8 cellular contexts compared by ENCODE assay signal in genomic region chr16:53435066-53435688, GRCh38. TPM values are rescaled to one million over a fixed set of nuclear protein-coding genes. Genes with fewer than 3 reads are reported as not detected.
DNase-seq lines count a peak whose midpoint lies in the region; ATAC-seq and TF ChIP-seq lines count a peak whose summit lies in the region.

No MANE protein-coding gene starts in this region.

- H3K27ac Mint-ChIP-seq in IgD-negative memory B cell (peak overlapping the region; percentile 92 to 99 (median 97)), nephron (peak overlapping the region; percentile 86 to 98 (median 95))

- intact Hi-C loops in stomach (cut with DNase I; ENCODE audit: low total_unique reads): no loop called here

- H3K9me3 ChIP-seq in Peyer's patch (no peaks in the 10 kb centered on the region), stomach (no peaks in the 10 kb centered on the region)

- TF ChIP-seq POLR2A in Peyer's patch (IDR thresholded peaks at IDR 0.05) (peak; percentile 68 to 78), stomach (IDR thresholded peaks at IDR 0.05) (peak in 1 of 4 donors; percentile 46)

- peaks cover 0 to under 1% (median 0%) of the 10 kb centered on the region in 3 donors for H3K36me3 ChIP-seq in Peyer's patch
- H3K36me3 ChIP-seq in stomach: peaks cover 0 to 6% (median 4%) of the 10 kb centered on the region in 4 donors

- DNase-seq in DMS79 (lab: John Stamatoyannopoulos, UW): peak; percentile 41
- peak; percentile 78 to 91 (median 86) for DNase-seq in Peyer's patch
- peak; percentile 29 to 44 for DNase-seq in activated T-helper 1 cell treated with anti-CD3 and anti-CD28 coated beads, Interleukin-2, amount 50 U/mL, for 16 hours (ENCODE audit: low read depth in 1 of 2, low spot score in 1 of 2)
- peak; percentile 90 for DNase-seq in fibroblast of pulmonary artery (ENCODE audit: low read depth)
- peak; percentile 79 for DNase-seq in stomach

- H3K36me3 Mint-ChIP-seq in IgD-negative memory B cell (peaks cover 2% of the 10 kb centered on the region), nephron (ENCODE audit: low read depth) (peaks cover 4% of the 10 kb centered on the region)

- WGBS in stomach, 5 donors: 0 to 1% (median 0%) methylated on average over 24 to 28 of the region's 28 CpGs

- peak overlapping the region; percentile 88 to 97 (median 94) for H3K4me3 ChIP-seq in Peyer's patch
- H3K4me3 ChIP-seq in fibroblast of pulmonary artery (replicated peaks; ENCODE audit: low read depth, low read length): peak overlapping the region; percentile 94
- H3K4me3 ChIP-seq in stomach: peak overlapping the region; percentile 87 to 100 (median 94)

- ATAC-seq in GM21576 (IDR thresholded peaks at IDR 0.05; ENCODE audit: unreplicated experiment): peak; percentile 89

- no peaks in the 10 kb centered on the region for H3K27me3 ChIP-seq in Peyer's patch
- no peaks in the 10 kb centered on the region for H3K27me3 ChIP-seq in stomach

- H3K27me3 Mint-ChIP-seq in IgD-negative memory B cell (no peaks in the 10 kb centered on the region), nephron (ENCODE audit: low read depth) (peaks cover 8% of the 10 kb centered on the region)

- no peak for TF ChIP-seq EP300 in stomach (IDR thresholded peaks at IDR 0.05)

- peaks cover 21 to 24% (median 23%) of the 10 kb centered on the region in 3 donors for H3K4me1 Mint-ChIP-seq in IgD-negative memory B cell
- peaks cover 20% of the 10 kb centered on the region for H3K4me1 Mint-ChIP-seq in nephron

- H3K27ac ChIP-seq in Peyer's patch (peak overlapping the region; percentile 93 to 99 (median 95)), stomach (peak overlapping the region; percentile 96 to 99 (median 98))

- no peaks in the 10 kb centered on the region for H3K9me3 Mint-ChIP-seq in IgD-negative memory B cell
- H3K9me3 Mint-ChIP-seq in nephron: peaks cover 4% of the 10 kb centered on the region

- no peak for TF ChIP-seq CTCF in Peyer's patch (IDR thresholded peaks at IDR 0.05)
- TF ChIP-seq CTCF in fibroblast of pulmonary artery (IDR thresholded peaks at IDR 0.05; ENCODE audit: low read length, missing control alignments): no peak
- no peak for TF ChIP-seq CTCF in nephron (IDR thresholded peaks at IDR 0.05; ENCODE audit: unreplicated experiment in 3 of 3)
- TF ChIP-seq CTCF in stomach (IDR thresholded peaks at IDR 0.05): no peak

- H3K4me1 ChIP-seq in Peyer's patch (peaks cover 0 to 14% (median 0%) of the 10 kb centered on the region in 4 donors), stomach (peaks cover 14 to 40% (median 27%) of the 10 kb centered on the region in 4 donors)

- H3K4me3 Mint-ChIP-seq in IgD-negative memory B cell: peak overlapping the region; percentile 89 to 100 (median 98)
- H3K4me3 Mint-ChIP-seq in nephron: peak overlapping the region; percentile 95 to 99 (median 98)

RNA-seq across cellular contexts. Expression of gene RBL2, which starts 0.9 kb away (rescaled TPM):
- polyA plus RNA-seq in IgD-negative memory B cell (77.4 TPM), stomach (10 to 100 TPM; 23.0 to 40.3 (median 34.9) TPM)
- total RNA-seq in Peyer's patch (100 to 1,000 TPM in 1 of 4 donors, 10 to 100 TPM in 3; 64.1 to 106 (median 88.4) TPM), stomach (100 to 1,000 TPM in 2 of 5 donors, 10 to 100 TPM in 3; 79.7 to 234 (median 95.3) TPM)

Comparison
In these comparisons a context has a peak if more than half of its experiments do, and no peak if none do; other contexts are left out.
1. Peak in every context shown above with its lines: DNase-seq, ATAC-seq, H3K4me3 ChIP-seq and H3K27ac ChIP-seq.
2. DNase-seq: peak in every context shown above with its lines; median percentile 90 in fibroblast of pulmonary artery; 86 in Peyer's patch; 79 in stomach; 41 in DMS79; 36 in activated T-helper 1 cell treated with anti-CD3 and anti-CD28 coated beads, Interleukin-2, amount 50 U/mL, for 16 hours.